ENCODE assay signal across 1 cellular context in genomic region chr16:8806272-8806983, GRCh38.
TF ChIP-seq lines count a peak whose summit lies in the region.

No MANE protein-coding gene starts in this region.

TF ChIP-seq in GM23338, 12 proteins besides CTCF, POLR2A, EP300 and RAD21 (continued from another document):
- no peak for TF ChIP-seq ZNF462 (CRISPR knock-in tag; IDR thresholded peaks at IDR 0.05)
- TF ChIP-seq JUNB (IDR thresholded peaks at IDR 0.05; ENCODE audit: unreplicated experiment) = no peak
- TF ChIP-seq NANOG (IDR thresholded peaks at IDR 0.05; ENCODE audit: borderline replicate concordance) = no peak
- no peak for TF ChIP-seq EZH2 (IDR thresholded peaks at IDR 0.05; ENCODE audit: low read depth, unreplicated experiment)
- no peak for TF ChIP-seq EZH2phosphoT487 (IDR thresholded peaks at IDR 0.05; ENCODE audit: unreplicated experiment)
- TF ChIP-seq CREB1 (CRISPR knock-in tag; IDR thresholded peaks at IDR 0.05; ENCODE audit: low read depth) = no peak
- no peak for TF ChIP-seq ETS1 (IDR thresholded peaks at IDR 0.05)
- TF ChIP-seq REST (IDR thresholded peaks at IDR 0.05; ENCODE audit: unreplicated experiment) = no peak
